ENCODE assay signal across 9 cellular contexts in genomic region chr4:18366762-18367358, GRCh38.
A peak's percentile ranks its signal among the peaks of the same experiment; 100 is the strongest.
DNase-seq lines count a peak whose midpoint lies in the region; ATAC-seq, FAIRE-seq and TF ChIP-seq lines count a peak whose summit lies in the region.
"Had no signal": no experiment of that assay in that cellular context is flagged by ENCODE, and none has a peak within 500 bp of the region (broad histone marks: within the 10 kb centered on the region; RNA-seq: fewer than 3 reads in every experiment).

No MANE protein-coding gene starts in this region.

- no peaks in the 10 kb centered on the region for H3K36me3 ChIP-seq in CD4-positive, alpha-beta memory T cell (ENCODE audit: insufficient read depth, low read length)
- H3K36me3 ChIP-seq in bronchial epithelial cell (ENCODE audit: control insufficient read depth, insufficient read depth, low read length) (no peaks in the 10 kb centered on the region), osteoblast (ENCODE audit: insufficient read depth, low read length) (no peaks in the 10 kb centered on the region)
- H3K36me3 ChIP-seq: SJCRH30 had no signal

- no peak for FAIRE-seq in bronchial epithelial cell (lab: Jason Lieb, UNC)

- H3K79me2 ChIP-seq in osteoblast (ENCODE audit: insufficient read depth, low read length): no peaks in the 10 kb centered on the region

- ATAC-seq in GM18868 (IDR thresholded peaks at IDR 0.05; ENCODE audit: unreplicated experiment) (peak; percentile 98), HG03060 (IDR thresholded peaks at IDR 0.05; ENCODE audit: low read depth, unreplicated experiment) (peak; percentile 78)

- no peak overlapping the region for H3K4me3 ChIP-seq in CD4-positive, alpha-beta memory T cell (ENCODE audit: low read length in 2 of 2)
- no peak overlapping the region for H3K4me3 ChIP-seq in bronchial epithelial cell (ENCODE audit: low read depth, low read length)
- no peak overlapping the region for H3K4me3 ChIP-seq in osteoblast (ENCODE audit: insufficient read depth, low read length)
- H3K4me3 ChIP-seq: SJCRH30 had no signal

- intact Hi-C loops in CD4-positive, alpha-beta memory T cell (cut with micrococcal nuclease): loop anchor here (1.0 kb wide), 1 partner anchor 550 kb away; no protein-coding TSS in a partner anchor

- peaks cover 0 to 2% of the 10 kb centered on the region in 2 donors for H3K27me3 Mint-ChIP-seq in CD4-positive, alpha-beta memory T cell

- no peaks in the 10 kb centered on the region for H3K9me3 ChIP-seq in CD4-positive, alpha-beta memory T cell (ENCODE audit: control insufficient read depth in 1 of 2, low read length in 2 of 2)
- no peaks in the 10 kb centered on the region for H3K9me3 ChIP-seq in osteoblast (ENCODE audit: low read depth, low read length)
- H3K9me3 ChIP-seq: SJCRH30 had no signal

- H3K9me3 Mint-ChIP-seq in CD4-positive, alpha-beta memory T cell: no peaks in the 10 kb centered on the region

- no peak overlapping the region for H3K4me3 Mint-ChIP-seq in CD4-positive, alpha-beta memory T cell

- H3K4me1 ChIP-seq in CD4-positive, alpha-beta memory T cell (ENCODE audit: insufficient read depth, low read length): no peaks in the 10 kb centered on the region
- H3K4me1 ChIP-seq in osteoblast (ENCODE audit: insufficient read depth, low read length): no peaks in the 10 kb centered on the region
- H3K4me1 ChIP-seq: SJCRH30 had no signal

- no peaks in the 10 kb centered on the region for H3K27me3 ChIP-seq in CD4-positive, alpha-beta memory T cell (ENCODE audit: insufficient read depth, low read length)
- no peaks in the 10 kb centered on the region for H3K27me3 ChIP-seq in bronchial epithelial cell (ENCODE audit: control insufficient read depth, insufficient read depth, low read length)
- H3K27me3 ChIP-seq in osteoblast (ENCODE audit: insufficient read depth, low read length): no peaks in the 10 kb centered on the region
- H3K27me3 ChIP-seq: SJCRH30 had no signal

- no peak overlapping the region for H3K4me2 ChIP-seq in osteoblast (ENCODE audit: insufficient read depth, low read length)

- DNase-seq in CD4-positive, alpha-beta memory T cell: peak in 4 of 5 donors; percentile 6 to 15 (median 12)
- DNase-seq in NCI-H2196 treated with DMSO at 0.1 percent for 48 hours (lab: John Stamatoyannopoulos, UW; ENCODE audit: unreplicated experiment) (peak; percentile 1), bronchial epithelial cell (ENCODE audit: low read depth) (peak; percentile 47), osteoblast (ENCODE audit: insufficient read length, low spot score, missing footprints) (no peak), NCI-H446 treated with DMSO at 0.1 percent for 48 hours (lab: John Stamatoyannopoulos, UW) (no peak)
- no peak for DNase-seq in activated effector memory CD4-positive, alpha-beta T cell treated with anti-CD3 and anti-CD28 coated beads, Interleukin-2, amount 50 U/mL, for 16 hours

- TF ChIP-seq CTCF in bronchial epithelial cell (IDR thresholded peaks at IDR 0.05; ENCODE audit: insufficient read depth, low read length, severe bottlenecking) (peak; percentile 49), osteoblast (IDR thresholded peaks at IDR 0.05; ENCODE audit: extremely low read depth, low read depth, low read length) (peak; percentile 48)

- H3K36me3 Mint-ChIP-seq in CD4-positive, alpha-beta memory T cell: no peaks in the 10 kb centered on the region

- H4K20me1 ChIP-seq in osteoblast (ENCODE audit: insufficient read depth, low read length): no peaks in the 10 kb centered on the region

- H3K4me1 Mint-ChIP-seq in CD4-positive, alpha-beta memory T cell: no peaks in the 10 kb centered on the region

- H3K27ac Mint-ChIP-seq in CD4-positive, alpha-beta memory T cell: no peak overlapping the region

- POLR2A ChIA-PET in CD4-positive, alpha-beta memory T cell (lab: Charles Lee; ENCODE audit: partially characterized antibody): no interaction called here

- H2AFZ ChIP-seq in osteoblast (ENCODE audit: low read length): no peak overlapping the region

- H3K27ac ChIP-seq in CD4-positive, alpha-beta memory T cell (ENCODE audit: low read depth, low read length): no peak overlapping the region
- H3K27ac ChIP-seq in osteoblast (ENCODE audit: low read depth, low read length): no peak overlapping the region
- H3K27ac ChIP-seq: SJCRH30 had no signal

- CTCF ChIA-PET in CD4-positive, alpha-beta memory T cell (lab: Charles Lee; ENCODE audit: partially characterized antibody): interaction anchor here (1.5 to 2.1 kb wide), 3 partner anchors 550 to 551 kb away, joined by 5 to 23 read pairs (median 9); no protein-coding TSS in a partner anchor

Comparison
In these comparisons a context has a peak if more than half of its experiments do, and no peak if none do; other contexts are left out.
1. DNase-seq: peak in CD4-positive, alpha-beta memory T cell (4 of 5), NCI-H2196 treated with DMSO at 0.1 percent for 48 hours (single experiment) and bronchial epithelial cell (single experiment); none in osteoblast (single experiment), activated effector memory CD4-positive, alpha-beta T cell treated with anti-CD3 and anti-CD28 coated beads, Interleukin-2, amount 50 U/mL, for 16 hours (single experiment) and NCI-H446 treated with DMSO at 0.1 percent for 48 hours (single experiment).